Comparison of ENCODE assay signal across 1 cellular context in genomic region chr14:68683326-68683725, GRCh38.
TF ChIP-seq lines count a peak whose summit lies in the region.

No MANE protein-coding gene starts in this region.

TF ChIP-seq in HepG2, 621 proteins besides CTCF, POLR2A, EP300 and RAD21 (continued from another document):
- TF ChIP-seq ZHX2 (IDR thresholded peaks at IDR 0.05; ENCODE audit: low read depth): no peak
- TF ChIP-seq ZHX2 (CRISPR knock-in tag; IDR thresholded peaks at IDR 0.05; ENCODE audit: borderline replicate concordance): no peak
- no peak for TF ChIP-seq ARHGAP35 (CRISPR knock-in tag; IDR thresholded peaks at IDR 0.05; ENCODE audit: borderline replicate concordance)
